11 cellular contexts compared by ENCODE assay signal in the genomic region with DNA sequence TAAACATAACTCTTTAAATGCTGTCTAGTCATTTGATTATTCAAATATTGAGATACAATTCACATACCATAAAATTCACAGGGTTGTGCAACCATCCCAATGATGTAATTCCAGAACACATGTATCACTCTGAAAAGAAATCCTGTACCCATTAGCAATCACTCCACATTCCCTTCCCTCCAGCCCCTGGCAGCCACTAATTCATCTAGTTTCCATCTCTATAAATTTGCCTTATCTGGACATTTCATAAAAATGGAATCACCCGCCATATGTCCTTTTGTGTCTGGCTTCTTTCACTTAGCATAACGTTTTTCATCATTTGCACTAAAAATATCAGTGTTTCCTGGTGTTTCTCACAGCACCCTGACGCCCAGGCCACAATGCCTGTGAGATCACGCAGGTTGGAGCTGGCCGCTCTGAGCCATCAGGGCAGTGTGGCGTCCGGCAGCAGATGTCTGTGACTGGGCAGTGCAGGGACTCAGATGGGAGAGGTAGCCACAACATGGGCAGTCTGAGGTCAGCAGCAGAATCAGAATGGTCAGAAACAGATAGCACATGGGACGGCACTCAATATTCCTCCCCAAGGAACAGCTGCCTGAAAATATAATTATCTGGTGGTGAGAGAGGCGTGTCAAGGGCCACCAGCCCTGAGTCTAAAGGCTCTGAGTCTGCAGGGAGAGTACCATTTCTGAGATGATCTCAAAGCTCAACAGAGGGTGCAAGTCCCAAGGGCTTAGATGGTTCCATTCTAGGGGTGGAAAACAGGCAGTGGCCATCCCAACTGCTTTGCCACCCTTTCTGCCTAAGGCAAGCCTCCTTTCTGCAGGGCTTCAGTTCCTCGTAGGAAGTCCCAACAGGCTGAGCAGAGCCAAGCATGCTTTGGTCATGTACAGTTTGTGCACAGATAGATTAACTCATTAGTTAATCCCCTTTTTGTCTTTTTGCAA.
A peak's percentile ranks its signal among the peaks of the same experiment; 100 is the strongest.
DNase-seq lines count a peak whose midpoint lies in the region; ATAC-seq and TF ChIP-seq lines count a peak whose summit lies in the region.
"Had no signal": no experiment of that assay in that cellular context is flagged by ENCODE, and none has a peak within 500 bp of the region (broad histone marks: within the 10 kb centered on the region; RNA-seq: fewer than 3 reads in every experiment).

No MANE protein-coding gene starts in this region.

- H3K4me3 ChIP-seq in mucosa of descending colon, result no peak overlapping the region

- intact Hi-C loops in mucosa of descending colon (cut with DNase I, micrococcal nuclease), result no loop called here

- no peaks in the 10 kb centered on the region for H3K36me3 ChIP-seq in mucosa of descending colon (ENCODE audit: low read depth)

- DNase-seq in EL (peak; percentile 79), NCI-H226 (peak; percentile 53), ecto neural progenitor cell (ENCODE audit: low spot score) (peak; percentile 20), renal cortical epithelial cell (ENCODE audit: low read depth) (peak; percentile 13), OCI-M1 (lab: John Stamatoyannopoulos, UW) (no peak), mucosa of descending colon (no peak), SHP77 treated with DMSO at 0.1 percent for 48 hours (lab: John Stamatoyannopoulos, UW) (no peak)
- DNase-seq: activated CD8-positive, alpha-beta memory T cell treated with anti-CD3 and anti-CD28 coated beads for 24 hours; effector memory CD8-positive, alpha-beta T cell; NCI-H1930; T-helper 1 cell had no signal

- H3K9me3 ChIP-seq in mucosa of descending colon, result no peaks in the 10 kb centered on the region

- H3K4me1 ChIP-seq in mucosa of descending colon (ENCODE audit: low read depth), result no peaks in the 10 kb centered on the region

- TF ChIP-seq CTCF in mucosa of descending colon (IDR thresholded peaks at IDR 0.05), result no peak

- ATAC-seq in mucosa of descending colon, result no peak
- ATAC-seq: effector memory CD8-positive, alpha-beta T cell had no signal

Comparison
In these comparisons a context has a peak if more than half of its experiments do, and no peak if none do; other contexts are left out.
1. DNase-seq: peak in EL (single experiment), NCI-H226 (single experiment), ecto neural progenitor cell (single experiment) and renal cortical epithelial cell (single experiment); none in OCI-M1 (single experiment), mucosa of descending colon (0 of 3) and SHP77 treated with DMSO at 0.1 percent for 48 hours (single experiment).